ENCODE assay signal across 18 cellular contexts in the genomic region with DNA sequence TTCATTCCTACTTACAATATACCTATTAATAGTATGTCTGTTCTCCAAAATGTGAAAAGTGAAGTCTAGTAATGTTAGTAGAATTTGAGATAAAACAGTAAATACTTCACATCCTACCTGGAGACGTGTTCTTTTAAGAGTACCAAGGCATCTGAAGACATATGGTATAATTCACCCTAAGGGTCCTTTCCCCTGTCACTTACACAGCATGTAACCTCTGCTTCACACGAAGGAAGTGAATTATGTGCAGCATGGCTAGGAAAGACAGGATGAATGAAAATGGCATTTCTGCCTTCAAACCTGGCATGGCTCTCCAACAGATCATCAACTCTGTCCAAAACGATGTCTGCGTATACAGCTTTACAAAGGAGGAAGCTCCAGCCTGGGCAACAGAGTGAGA.
"Had no signal": no experiment of that assay in that cellular context is flagged by ENCODE, and none has a peak within 500 bp of the region (broad histone marks: within the 10 kb centered on the region; RNA-seq: fewer than 3 reads in every experiment).

No MANE protein-coding gene starts in this region.

- H3K79me2 ChIP-seq: hepatocyte had no signal

- H3K27me3 Mint-ChIP-seq: dendritic cell treated with granulocyte-macrophage colony-stimulating factor and Interleukin-4, amounts not matched to agents 40 ng/mL and 50 ng/mL, for 4 days; naive thymus-derived CD4-positive, alpha-beta T cell had no signal

- H3K27ac ChIP-seq: esophagus squamous epithelium, hepatocyte, stomach, thoracic aorta, transverse colon had no signal

- H3K27ac Mint-ChIP-seq: dendritic cell treated with granulocyte-macrophage colony-stimulating factor and Interleukin-4, amounts not matched to agents 40 ng/mL and 50 ng/mL, for 4 days; naive thymus-derived CD4-positive, alpha-beta T cell; nephron progenitor cell had no signal

- H3K9me3 ChIP-seq: esophagus squamous epithelium, stomach, thoracic aorta, transverse colon had no signal

- H3K36me3 ChIP-seq: esophagus squamous epithelium, stomach, thoracic aorta, transverse colon had no signal

- H3K4me3 Mint-ChIP-seq: dendritic cell treated with granulocyte-macrophage colony-stimulating factor and Interleukin-4, amounts not matched to agents 40 ng/mL and 50 ng/mL, for 4 days; naive thymus-derived CD4-positive, alpha-beta T cell; nephron progenitor cell had no signal

- ATAC-seq: left lobe of liver; naive thymus-derived CD4-positive, alpha-beta T cell; right cardiac atrium had no signal

- H3K9me3 Mint-ChIP-seq: nephron progenitor cell had no signal

- FAIRE-seq: colon had no signal

- DNase-seq: esophagus squamous epithelium; foreskin fibroblast; kidney glomerular epithelial cell; mammary epithelial cell; naive thymus-derived CD4-positive, alpha-beta T cell; nephron progenitor cell; right cardiac atrium; small intestine; stimulated activated CD4-positive, alpha-beta T cell treated with anti-CD3 and anti-CD28 coated beads, Interleukin-12 subunit alpha, Interleukin-12 subunit beta, amount 100 ng/mL, for 4 hours; stimulated activated naive CD4-positive, alpha-beta T cell; stomach; substantia nigra; transverse colon had no signal

- H3K4me2 ChIP-seq: hepatocyte had no signal

- H3K4me1 Mint-ChIP-seq: naive thymus-derived CD4-positive, alpha-beta T cell; nephron progenitor cell had no signal

- H2AFZ ChIP-seq: hepatocyte had no signal

- H3K36me3 Mint-ChIP-seq: naive thymus-derived CD4-positive, alpha-beta T cell had no signal

- H3K4me1 ChIP-seq: esophagus squamous epithelium, stomach, transverse colon had no signal

- H3K4me3 ChIP-seq: esophagus squamous epithelium, hepatocyte, stomach, thoracic aorta, transverse colon had no signal

- H3K27me3 ChIP-seq: esophagus squamous epithelium, hepatocyte, stomach, transverse colon had no signal
